Comparison of ENCODE assay signal across 10 cellular contexts in the genomic region with DNA sequence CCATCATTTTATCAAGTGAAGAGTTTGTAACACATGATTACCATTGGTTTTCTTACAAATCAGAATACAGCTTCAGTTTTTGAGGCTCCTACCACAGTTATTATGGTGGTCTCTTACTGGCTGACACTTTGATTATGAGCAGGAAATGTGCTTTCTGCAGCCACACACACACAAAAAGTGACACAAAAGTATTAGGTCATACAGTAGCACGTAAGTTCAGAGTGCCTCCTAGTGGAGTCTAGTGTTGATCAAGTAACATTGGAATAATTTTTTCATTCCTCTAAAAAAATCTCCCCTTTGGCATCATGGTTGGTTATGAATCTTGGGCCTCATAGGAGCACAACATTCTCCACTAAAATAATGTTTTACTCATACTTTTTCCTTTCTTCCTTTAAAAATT. TPM values are rescaled to one million over a fixed set of nuclear protein-coding genes. Genes with fewer than 3 reads are reported as not detected.
DNase-seq lines count a peak whose midpoint lies in the region.
"Had no signal": no experiment of that assay in that cellular context is flagged by ENCODE, and none has a peak within 500 bp of the region (broad histone marks: within the 10 kb centered on the region; RNA-seq: fewer than 3 reads in every experiment).

No MANE protein-coding gene starts in this region.

- H3K27me3 Mint-ChIP-seq in activated naive CD4-positive, alpha-beta T cell treated with anti-CD3 and anti-CD28 coated beads, Interleukin-2, amount 10 ng/mL, durations not matched to agents 7 days and 5 days = no peaks in the 10 kb centered on the region

- H3K36me3 Mint-ChIP-seq in activated naive CD4-positive, alpha-beta T cell treated with anti-CD3 and anti-CD28 coated beads, Interleukin-2, amount 10 ng/mL, durations not matched to agents 7 days and 5 days = no peaks in the 10 kb centered on the region

- H3K27ac Mint-ChIP-seq in activated naive CD4-positive, alpha-beta T cell treated with anti-CD3 and anti-CD28 coated beads, Interleukin-2, amount 10 ng/mL, durations not matched to agents 7 days and 5 days = no peak overlapping the region
- H3K27ac Mint-ChIP-seq: activated T-helper 2 cell treated with anti-CD3 and anti-CD28 coated beads, Interferon-gamma antibody, Interleukin-2, Interleukin-4, amounts not matched to agents 10 μg/mL and 5 μg/mL and 100 μg/mL, durations not matched to agents 14 hours and 24 hours and 36 hours had no signal

- DNase-seq in EH (ENCODE audit: low read depth) = peak; percentile 25
- peak; percentile 38 for DNase-seq in LHCN-M2 (ENCODE audit: low read depth)
- peak; percentile 35 for DNase-seq in amniotic epithelial cell (ENCODE audit: low read depth)
- DNase-seq in lung microvascular endothelial cell (ENCODE audit: low read depth in 2 of 2) = peak; percentile 47 to 53
- no peak for DNase-seq in NCI-H1105 (lab: John Stamatoyannopoulos, UW)
- DNase-seq in HuH-7.5 (ENCODE audit: low spot score) = no peak
- DNase-seq in activated naive CD4-positive, alpha-beta T cell treated with anti-CD3 and anti-CD28 coated beads, Interleukin-2, amount 10 ng/mL, durations not matched to agents 7 days and 5 days = no peak
- no peak for DNase-seq in G401 (ENCODE audit: low spot score)
- DNase-seq: transverse colon had no signal

- H3K4me3 Mint-ChIP-seq in activated naive CD4-positive, alpha-beta T cell treated with anti-CD3 and anti-CD28 coated beads, Interleukin-2, amount 10 ng/mL, durations not matched to agents 7 days and 5 days = no peak overlapping the region

- in situ Hi-C loops in G401 (cut with HindIII; ENCODE audit: low sequenced_read_pairs) = no loop called here

- no peaks in the 10 kb centered on the region for H3K9me3 Mint-ChIP-seq in activated naive CD4-positive, alpha-beta T cell treated with anti-CD3 and anti-CD28 coated beads, Interleukin-2, amount 10 ng/mL, durations not matched to agents 7 days and 5 days
- H3K9me3 Mint-ChIP-seq: activated T-helper 2 cell treated with anti-CD3 and anti-CD28 coated beads, Interferon-gamma antibody, Interleukin-2, Interleukin-4, amounts not matched to agents 10 μg/mL and 5 μg/mL and 100 μg/mL, durations not matched to agents 14 hours and 24 hours and 36 hours had no signal

- CTCF ChIA-PET in activated naive CD4-positive, alpha-beta T cell treated with anti-CD3 and anti-CD28 coated beads, Interleukin-2, amount 10 ng/mL, durations not matched to agents 7 days and 5 days (lab: Charles Lee) = interaction anchor here (2.0 kb wide), 1 partner anchor 111 kb away, joined by 8 read pairs; no protein-coding TSS in a partner anchor

- peaks cover 5% of the 10 kb centered on the region for H3K4me1 Mint-ChIP-seq in activated naive CD4-positive, alpha-beta T cell treated with anti-CD3 and anti-CD28 coated beads, Interleukin-2, amount 10 ng/mL, durations not matched to agents 7 days and 5 days

RNA-seq across cellular contexts. Expression of gene PAM, which starts 37.6 kb away (rescaled TPM):
- total RNA-seq in LHCN-M2 (2014; rRNA removed) (400 and 504 TPM in 2 replicates), lung microvascular endothelial cell (185 and 247 TPM in 2 replicates)
- polyA plus RNA-seq in LHCN-M2 (2012) = 114 TPM
- total RNA-seq in G401 (2014; rRNA removed; shearing (Covaris generic)) = 1.2 TPM in 1 of 2 replicates, not detected in the other

Comparison
In these comparisons a context has a peak if more than half of its experiments do, and no peak if none do; other contexts are left out.
1. DNase-seq: peak in EH (single experiment), LHCN-M2 (single experiment), amniotic epithelial cell (single experiment) and lung microvascular endothelial cell (2 of 2); none in NCI-H1105 (single experiment), HuH-7.5 (single experiment), activated naive CD4-positive, alpha-beta T cell treated with anti-CD3 and anti-CD28 coated beads, Interleukin-2, amount 10 ng/mL, durations not matched to agents 7 days and 5 days (single experiment) and G401 (single experiment).
2. RNA of gene PAM, which starts 37.6 kb away (total RNA-seq): 400 to 504 TPM in LHCN-M2 and 185 to 247 TPM in lung microvascular endothelial cell; 1.2 TPM in G401; every median in the first group is over 10 times any median in the second.